Comparison of ENCODE assay signal across 17 cellular contexts in genomic region chr20:22495172-22495571, GRCh38.
DNase-seq lines count a peak whose midpoint lies in the region; ATAC-seq, FAIRE-seq and TF ChIP-seq lines count a peak whose summit lies in the region.
"Had no signal": no experiment of that assay in that cellular context is flagged by ENCODE, and none has a peak within 500 bp of the region (broad histone marks: within the 10 kb centered on the region; RNA-seq: fewer than 3 reads in every experiment).

No MANE protein-coding gene starts in this region.

- BruUV-seq in HepG2 (replicated peaks; lab: Mats Ljungman, UMichigan), result no TSS peak

- H3K9me3 ChIP-seq in HepG2 (ENCODE audit: low read length) (no peaks in the 10 kb centered on the region), right lobe of liver (no peaks in the 10 kb centered on the region)

- H2AFZ ChIP-seq in HepG2 (ENCODE audit: low read length), result no peak overlapping the region

- no peak for TF ChIP-seq RAD21 in HepG2 (CRISPR knock-in tag; IDR thresholded peaks at IDR 0.05)

- POLR2A ChIA-PET in HepG2 (lab: Yijun Ruan, JAX), result interaction anchor here (1.5 to 3.7 kb wide), 2 partner anchors 12 to 17 kb away, joined by 5 to 20 read pairs; no protein-coding TSS in a partner anchor

- no peaks in the 10 kb centered on the region for H4K20me1 ChIP-seq in HepG2 (ENCODE audit: insufficient read depth, low read length)
- H4K20me1 ChIP-seq: BLaER1 treated with 17β-estradiol and CSF1 and Interleukin-3, amounts not matched to agents 10 nM and 100 nM had no signal

- no peak overlapping the region for H3K4me2 ChIP-seq in HepG2 (ENCODE audit: low read depth, low read length)
- H3K4me2 ChIP-seq: BLaER1 treated with 17β-estradiol and CSF1 and Interleukin-3, amounts not matched to agents 10 nM and 100 nM had no signal

- no peak for DNase-seq in HepG2 (ENCODE audit: low spot score)
- DNase-seq in right lobe of liver, result no peak
- peak; percentile 39 for DNase-seq in NCI-H69 (lab: John Stamatoyannopoulos, UW)
- no peak for DNase-seq in bronchial epithelial cell (ENCODE audit: low read depth)
- no peak for DNase-seq in COLO829 (ENCODE audit: low spot score)
- no peak for DNase-seq in substantia nigra (lab: John Stamatoyannopoulos, UW)
- DNase-seq: Caco-2; CD8-positive, alpha-beta memory T cell; DMS79; GDM1; GOT3; H9 had no signal

- CTCF ChIA-PET in HepG2 (lab: Yijun Ruan, JAX; ENCODE audit: low intra/inter-chr PET ratio, low total read pairs), result no interaction called here

- TF ChIP-seq CTCF in HepG2 (CRISPR knock-in tag; IDR thresholded peaks at IDR 0.05) (no peak), right lobe of liver (IDR thresholded peaks at IDR 0.05) (no peak), bronchial epithelial cell (IDR thresholded peaks at IDR 0.05; ENCODE audit: insufficient read depth, low read length, severe bottlenecking) (no peak)

- in situ Hi-C loops in HepG2 (cut with HindIII; ENCODE audit: extremely low pct_ligation_motif_present, low pct_unique_long_range_greater_than_20kb), result no loop called here

- TF ChIP-seq EP300 in HepG2 (IDR thresholded peaks at IDR 0.05; ENCODE audit: low read depth in 2 of 2, low read length in 2 of 2) (no peak), HepG2 (CRISPR knock-in tag; IDR thresholded peaks at IDR 0.05; ENCODE audit: borderline replicate concordance) (no peak)

- intact Hi-C loops in HepG2 (cut with micrococcal nuclease; ENCODE audit: unreplicated experiment), result no loop called here
- intact Hi-C loops in right lobe of liver (cut with DNase I), result no loop called here

- no peak for TF ChIP-seq POLR2A in HepG2 (IDR thresholded peaks at IDR 0.05; ENCODE audit: insufficient read depth in 1 of 2, low read depth in 2 of 2, low read length in 2 of 2)
- no peak for TF ChIP-seq POLR2A in right lobe of liver (IDR thresholded peaks at IDR 0.05)

- H3K4me3 ChIP-seq in HepG2 (replicated peaks in 1 of 3; ENCODE audit: insufficient read depth in 1 of 3, low read depth in 2 of 3, low read length in 3 of 3) (no peak overlapping the region), right lobe of liver (no peak overlapping the region), bronchial epithelial cell (ENCODE audit: low read depth, low read length) (no peak overlapping the region)
- H3K4me3 ChIP-seq: BLaER1 treated with 17β-estradiol and CSF1 and Interleukin-3, amounts not matched to agents 10 nM and 100 nM had no signal

- WGBS in HepG2 (ENCODE audit: low lambda C conversion rate), result 98% methylated on average over 2 of the region's 2 CpGs
- 80% methylated on average over 2 of the region's 2 CpGs for WGBS in right lobe of liver (ENCODE audit: insufficient coverage, low coverage, low lambda C conversion rate, missing lambda C conversion rate)

- H3K36me3 ChIP-seq in HepG2 (replicated peaks in 1 of 2; ENCODE audit: control insufficient read depth in 1 of 2, insufficient read depth in 2 of 2, low read length in 2 of 2) (no peaks in the 10 kb centered on the region), right lobe of liver (no peaks in the 10 kb centered on the region), bronchial epithelial cell (ENCODE audit: control insufficient read depth, insufficient read depth, low read length) (no peaks in the 10 kb centered on the region)
- H3K36me3 ChIP-seq: BLaER1 treated with 17β-estradiol and CSF1 and Interleukin-3, amounts not matched to agents 10 nM and 100 nM had no signal

- H3K27ac ChIP-seq in HepG2 (ENCODE audit: extremely low read length, insufficient read depth, low read length) (no peak overlapping the region), right lobe of liver (no peak overlapping the region), substantia nigra (ENCODE audit: low read depth, low read length, poor library complexity, severe bottlenecking) (no peak overlapping the region)
- H3K27ac ChIP-seq: BLaER1 treated with 17β-estradiol and CSF1 and Interleukin-3, amounts not matched to agents 10 nM and 100 nM had no signal

- H3K4me1 ChIP-seq in HepG2 (ENCODE audit: insufficient read depth, low read length) (peaks cover 51% of the 10 kb centered on the region), right lobe of liver (peaks cover 0 to 26% (median 10%) of the 10 kb centered on the region in 4 donors)

- H3K27me3 ChIP-seq in HepG2 (ENCODE audit: control insufficient read depth in 1 of 2, insufficient read depth in 2 of 2, low read length in 2 of 2) (no peaks in the 10 kb centered on the region), right lobe of liver (no peaks in the 10 kb centered on the region), bronchial epithelial cell (ENCODE audit: control insufficient read depth, insufficient read depth, low read length) (no peaks in the 10 kb centered on the region)
- H3K27me3 ChIP-seq: BLaER1 treated with 17β-estradiol and CSF1 and Interleukin-3, amounts not matched to agents 10 nM and 100 nM had no signal

- ATAC-seq in HepG2, result no peak
- ATAC-seq in right lobe of liver, result no peak
- no peak for ATAC-seq in HG03378 (IDR thresholded peaks at IDR 0.05; ENCODE audit: unreplicated experiment)

- no peak for FAIRE-seq in HepG2 (lab: Jason Lieb, UNC)
- FAIRE-seq in bronchial epithelial cell (lab: Jason Lieb, UNC), result peak; percentile 58
- FAIRE-seq: D721Med, GM12892, GM18507 had no signal

- no peaks in the 10 kb centered on the region for H3K79me2 ChIP-seq in HepG2 (ENCODE audit: insufficient read depth, low read length)

- H3K9ac ChIP-seq in HepG2 (ENCODE audit: insufficient read depth, low read depth, low read length), result no peak overlapping the region
- H3K9ac ChIP-seq: BLaER1 treated with 17β-estradiol and CSF1 and Interleukin-3, amounts not matched to agents 10 nM and 100 nM had no signal

TF ChIP-seq in HepG2, 621 proteins besides CTCF, POLR2A, EP300 and RAD21:
- TF ChIP-seq ZZZ3 (CRISPR knock-in tag; IDR thresholded peaks at IDR 0.05; ENCODE audit: borderline replicate concordance), result no peak
- no peak for TF ChIP-seq CAMTA2 (CRISPR knock-in tag; IDR thresholded peaks at IDR 0.05; ENCODE audit: borderline replicate concordance)
- 0 out of 2 replicates have a peak, but pooled peaks have one; percentile 8 for TF ChIP-seq ZNF121 (CRISPR knock-in tag; IDR thresholded peaks at IDR 0.05)
- peak; percentile 35; the same call in 1 of the 2 replicates for TF ChIP-seq ZNF687 (CRISPR knock-in tag; IDR thresholded peaks at IDR 0.05)
TF ChIP-seq in HepG2: peak in this region for 2.
